16 cellular contexts compared by ENCODE assay signal in the genomic region with DNA sequence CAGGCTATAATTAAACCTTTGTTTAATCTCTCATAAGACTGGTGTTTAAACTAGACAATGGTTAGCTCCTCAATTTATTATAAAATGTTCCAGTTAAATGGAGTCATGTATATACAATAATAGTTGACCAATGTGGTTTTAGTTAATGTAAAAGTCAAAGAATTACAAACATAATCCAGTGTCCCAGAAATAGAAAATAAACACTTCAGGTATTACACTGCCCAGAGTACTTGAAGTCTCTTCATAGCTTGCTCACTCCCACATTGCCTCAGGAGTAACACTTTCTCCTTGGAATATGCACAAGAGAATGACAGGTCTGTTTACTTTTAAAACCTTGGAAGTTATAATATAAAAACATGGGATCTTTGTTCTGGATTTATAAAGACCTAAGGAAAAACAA.
DNase-seq lines count a peak whose midpoint lies in the region; ATAC-seq and TF ChIP-seq lines count a peak whose summit lies in the region.
"Had no signal": no experiment of that assay in that cellular context is flagged by ENCODE, and none has a peak within 500 bp of the region (broad histone marks: within the 10 kb centered on the region; RNA-seq: fewer than 3 reads in every experiment).

No MANE protein-coding gene starts in this region.

- H3K9me3 ChIP-seq in CD4-positive, CD25-positive, alpha-beta regulatory T cell (ENCODE audit: control insufficient read depth in 2 of 2, low read length in 2 of 2): no peaks in the 10 kb centered on the region
- no peaks in the 10 kb centered on the region for H3K9me3 ChIP-seq in CD4-positive, alpha-beta memory T cell (ENCODE audit: control insufficient read depth in 1 of 2, low read length in 2 of 2)
- no peaks in the 10 kb centered on the region for H3K9me3 ChIP-seq in PC-3 (ENCODE audit: low read length)
- H3K9me3 ChIP-seq: Peyer's patch had no signal

- no peaks in the 10 kb centered on the region for H3K27me3 Mint-ChIP-seq in CD4-positive, CD25-positive, alpha-beta regulatory T cell
- no peaks in the 10 kb centered on the region for H3K27me3 Mint-ChIP-seq in CD4-positive, alpha-beta memory T cell
- H3K27me3 Mint-ChIP-seq in mesothelial cell of epicardium (ENCODE audit: low read depth): no peaks in the 10 kb centered on the region

- DNase-seq in CD4-positive, CD25-positive, alpha-beta regulatory T cell: no peak
- DNase-seq in CD4-positive, alpha-beta memory T cell: no peak
- DNase-seq in PC-3: peak; percentile 42
- no peak for DNase-seq in mesothelial cell of epicardium (ENCODE audit: low spot score in 2 of 2, unreplicated experiment in 2 of 2)
- no peak for DNase-seq in T-helper 2 cell
- DNase-seq: activated CD4-positive, alpha-beta T cell treated with anti-CD3 and anti-CD28 coated beads, Interleukin-2, amount 50 U/mL, for 1 hour; activated effector memory CD4-positive, alpha-beta T cell treated with anti-CD3 and anti-CD28 coated beads, Interleukin-2, amount 50 U/mL, for 16 hours; Kasumi-1; kidney glomerular epithelial cell; Peyer's patch had no signal

- H4K20me1 ChIP-seq in PC-3 (ENCODE audit: low read length): peaks cover 13% of the 10 kb centered on the region

- H3K79me2 ChIP-seq in PC-3 (ENCODE audit: low read length): peaks cover 36% of the 10 kb centered on the region

- H3K9me3 Mint-ChIP-seq in CD4-positive, CD25-positive, alpha-beta regulatory T cell: no peaks in the 10 kb centered on the region
- H3K9me3 Mint-ChIP-seq in CD4-positive, alpha-beta memory T cell: peaks cover 0 to 3% (median 0%) of the 10 kb centered on the region in 8 donors
- H3K9me3 Mint-ChIP-seq in mesothelial cell of epicardium: no peaks in the 10 kb centered on the region
- H3K9me3 Mint-ChIP-seq: CD14-positive monocyte; T-helper 1 cell treated with Interleukin-12 subunit alpha and Interleukin-12 subunit beta and Interleukin-4 antibody, amounts not matched to agents 30 μg/mL and 1 μg/mL, for 36 hours had no signal

- H2AFZ ChIP-seq in PC-3 (ENCODE audit: low read length): no peak overlapping the region

- no peak overlapping the region for H3K4me3 ChIP-seq in CD4-positive, CD25-positive, alpha-beta regulatory T cell (ENCODE audit: low read depth, low read length)
- H3K4me3 ChIP-seq in CD4-positive, alpha-beta memory T cell (ENCODE audit: low read length in 2 of 2): no peak overlapping the region
- no peak overlapping the region for H3K4me3 ChIP-seq in PC-3 (ENCODE audit: low read length)
- H3K4me3 ChIP-seq: Peyer's patch had no signal

- no peaks in the 10 kb centered on the region for H3K27me3 ChIP-seq in CD4-positive, CD25-positive, alpha-beta regulatory T cell (ENCODE audit: control insufficient read depth, insufficient read depth, low read length)
- no peaks in the 10 kb centered on the region for H3K27me3 ChIP-seq in CD4-positive, alpha-beta memory T cell (ENCODE audit: insufficient read depth, low read length)
- no peaks in the 10 kb centered on the region for H3K27me3 ChIP-seq in PC-3 (ENCODE audit: low read length)
- H3K27me3 ChIP-seq: Peyer's patch had no signal

- H3F3A ChIP-seq in PC-3 (ENCODE audit: low read length, unreplicated experiment): peaks cover 8% of the 10 kb centered on the region

- peak overlapping the region in 1 of 4 donors; percentile 8 for H3K4me3 Mint-ChIP-seq in CD4-positive, CD25-positive, alpha-beta regulatory T cell
- H3K4me3 Mint-ChIP-seq in CD4-positive, alpha-beta memory T cell: no peak overlapping the region
- H3K4me3 Mint-ChIP-seq in mesothelial cell of epicardium: no peak overlapping the region
- H3K4me3 Mint-ChIP-seq: CD14-positive monocyte had no signal

- ATAC-seq in CD4-positive, CD25-positive, alpha-beta regulatory T cell (ENCODE audit: low read depth in 2 of 2): no peak
- ATAC-seq in PC-3 (no peak), HG03139 (IDR thresholded peaks at IDR 0.05; ENCODE audit: unreplicated experiment) (no peak), GM19328 (IDR thresholded peaks at IDR 0.05; ENCODE audit: unreplicated experiment) (no peak)
- ATAC-seq: sciatic nerve had no signal

- no TSS peak for BruUV-seq in PC-3 (replicated peaks; lab: Mats Ljungman, UMichigan)

- peaks cover 54% of the 10 kb centered on the region for H3K36me3 Mint-ChIP-seq in CD4-positive, CD25-positive, alpha-beta regulatory T cell
- peaks cover 71 to 92% of the 10 kb centered on the region in 2 donors for H3K36me3 Mint-ChIP-seq in CD4-positive, alpha-beta memory T cell
- H3K36me3 Mint-ChIP-seq in mesothelial cell of epicardium: peaks cover 40% of the 10 kb centered on the region

- H3K9ac ChIP-seq in PC-3 (ENCODE audit: low read length): no peak overlapping the region

- H3K4me1 Mint-ChIP-seq in CD4-positive, CD25-positive, alpha-beta regulatory T cell: peaks cover 34 to 82% (median 72%) of the 10 kb centered on the region in 4 donors
- peaks cover 53 to 72% (median 64%) of the 10 kb centered on the region in 4 donors for H3K4me1 Mint-ChIP-seq in CD4-positive, alpha-beta memory T cell
- H3K4me1 Mint-ChIP-seq in mesothelial cell of epicardium: peaks cover 62% of the 10 kb centered on the region

- H3K9me2 ChIP-seq in PC-3 (replicated peaks; ENCODE audit: low read length): no peaks in the 10 kb centered on the region

- TF ChIP-seq CTCF in PC-3 (conservative IDR thresholded peaks at IDR 0.05; ENCODE audit: low read depth, low read length): no peak
- TF ChIP-seq CTCF in mesothelial cell of epicardium (IDR thresholded peaks at IDR 0.05; ENCODE audit: unreplicated experiment): no peak

- peaks cover 66% of the 10 kb centered on the region for H3K36me3 ChIP-seq in CD4-positive, CD25-positive, alpha-beta regulatory T cell (ENCODE audit: control insufficient read depth, insufficient read depth, low read length)
- H3K36me3 ChIP-seq in CD4-positive, alpha-beta memory T cell (ENCODE audit: insufficient read depth, low read length): peaks cover 50% of the 10 kb centered on the region
- peaks cover 68% of the 10 kb centered on the region for H3K36me3 ChIP-seq in PC-3 (ENCODE audit: low read depth, low read length)

- CTCF ChIA-PET in CD4-positive, alpha-beta memory T cell (lab: Charles Lee; ENCODE audit: partially characterized antibody): interaction anchor here (0.6 to 2.4 kb wide), 7 partner anchors 9 to 218 kb away, joined by 3 to 9 read pairs (median 4); partner anchors contain the start of genes SCAF11 and SLC38A1
- CTCF ChIA-PET in PC-3 (lab: Charles Lee): no interaction called here

- peak overlapping the region; percentile 61 for H3K4me2 ChIP-seq in PC-3 (ENCODE audit: low read length)

- peak overlapping the region; percentile 60 to 99 (median 88) for H3K27ac Mint-ChIP-seq in CD4-positive, CD25-positive, alpha-beta regulatory T cell
- peak overlapping the region; percentile 1 to 100 (median 96) for H3K27ac Mint-ChIP-seq in CD4-positive, alpha-beta memory T cell
- H3K27ac Mint-ChIP-seq in mesothelial cell of epicardium: peak overlapping the region; percentile 66
- H3K27ac Mint-ChIP-seq: CD14-positive monocyte had no signal

- peak overlapping the region; percentile 50 for H3K27ac ChIP-seq in CD4-positive, CD25-positive, alpha-beta regulatory T cell (ENCODE audit: insufficient read depth, low read length, poor library complexity, severe bottlenecking)
- H3K27ac ChIP-seq in CD4-positive, alpha-beta memory T cell (ENCODE audit: low read depth, low read length): no peak overlapping the region
- H3K27ac ChIP-seq in PC-3 (ENCODE audit: low read length): peak overlapping the region; percentile 90
- H3K27ac ChIP-seq: HL-60 had no signal

- intact Hi-C loops in CD4-positive, alpha-beta memory T cell (cut with micrococcal nuclease): no loop called here
- intact Hi-C loops in PC-3 (cut with micrococcal nuclease): loop anchor here (5.0 kb wide), 1 partner anchor 59 kb away; the partner anchor contains the start of gene SLC38A1

- POLR2A ChIA-PET in CD4-positive, alpha-beta memory T cell (lab: Charles Lee; ENCODE audit: partially characterized antibody): interaction anchor here (1.0 to 13.0 kb wide), 5 partner anchors 10 to 62 kb away, joined by 3 to 134 read pairs (median 6); partner anchors contain the start of gene SLC38A1
- POLR2A ChIA-PET in PC-3 (lab: Charles Lee; ENCODE audit: unreplicated experiment): no interaction called here

- peaks cover 55% of the 10 kb centered on the region for H3K4me1 ChIP-seq in CD4-positive, CD25-positive, alpha-beta regulatory T cell (ENCODE audit: control insufficient read depth, insufficient read depth, low read length, poor library complexity, severe bottlenecking)
- peaks cover 61% of the 10 kb centered on the region for H3K4me1 ChIP-seq in CD4-positive, alpha-beta memory T cell (ENCODE audit: insufficient read depth, low read length)
- H3K4me1 ChIP-seq in PC-3 (ENCODE audit: insufficient read depth, low read length): peaks cover 35% of the 10 kb centered on the region
